Comparison of ENCODE assay signal across 1 cellular context in genomic region chr2:118971245-118972122, GRCh38.
TF ChIP-seq lines count a peak whose summit lies in the region.

No MANE protein-coding gene starts in this region.

TF ChIP-seq in HepG2, 621 proteins besides CTCF, POLR2A, EP300 and RAD21:
- TF ChIP-seq TGIF2 (CRISPR knock-in tag; IDR thresholded peaks at IDR 0.05) (no peak), WIZ (CRISPR knock-in tag; IDR thresholded peaks at IDR 0.05) (no peak), ZNF550 (CRISPR knock-in tag; IDR thresholded peaks at IDR 0.05; ENCODE audit: borderline replicate concordance) (no peak), ZNF432 (CRISPR knock-in tag; IDR thresholded peaks at IDR 0.05; ENCODE audit: borderline replicate concordance) (no peak), SRSF4 (IDR thresholded peaks at IDR 0.05; ENCODE audit: low read depth, low read length, poor library complexity, severe bottlenecking) (no peak), MTF2 (CRISPR knock-in tag; IDR thresholded peaks at IDR 0.05; ENCODE audit: borderline replicate concordance) (no peak), ZNF414 (CRISPR knock-in tag; IDR thresholded peaks at IDR 0.05) (no peak), KAT8 (CRISPR knock-in tag; IDR thresholded peaks at IDR 0.05) (no peak), ZNF883 (CRISPR knock-in tag; IDR thresholded peaks at IDR 0.05; ENCODE audit: not compliant biosample characterization) (no peak), ZNF264 (CRISPR knock-in tag; IDR thresholded peaks at IDR 0.05) (no peak), SIN3A (IDR thresholded peaks at IDR 0.05; ENCODE audit: borderline replicate concordance, low read depth, low read length) (no peak), SOX5 (CRISPR knock-in tag; IDR thresholded peaks at IDR 0.05; ENCODE audit: borderline replicate concordance) (no peak), MAFK (conservative IDR thresholded peaks at IDR 0.05 in 1 of 2, IDR thresholded peaks at IDR 0.05 in 1 of 2; ENCODE audit: low read length in 2 of 2) (no peak), IKZF1 (IDR thresholded peaks at IDR 0.05) (no peak), FIP1L1 (IDR thresholded peaks at IDR 0.05; ENCODE audit: borderline replicate concordance, insufficient read depth, low read depth, low read length) (no peak), ZNF577 (CRISPR knock-in tag; IDR thresholded peaks at IDR 0.05; ENCODE audit: borderline replicate concordance, low read depth) (no peak), ZFP41 (CRISPR knock-in tag; IDR thresholded peaks at IDR 0.05; ENCODE audit: borderline replicate concordance) (no peak), YEATS4 (CRISPR knock-in tag; IDR thresholded peaks at IDR 0.05; ENCODE audit: borderline replicate concordance) (no peak)
